ENCODE assay signal across 8 cellular contexts in the genomic region with DNA sequence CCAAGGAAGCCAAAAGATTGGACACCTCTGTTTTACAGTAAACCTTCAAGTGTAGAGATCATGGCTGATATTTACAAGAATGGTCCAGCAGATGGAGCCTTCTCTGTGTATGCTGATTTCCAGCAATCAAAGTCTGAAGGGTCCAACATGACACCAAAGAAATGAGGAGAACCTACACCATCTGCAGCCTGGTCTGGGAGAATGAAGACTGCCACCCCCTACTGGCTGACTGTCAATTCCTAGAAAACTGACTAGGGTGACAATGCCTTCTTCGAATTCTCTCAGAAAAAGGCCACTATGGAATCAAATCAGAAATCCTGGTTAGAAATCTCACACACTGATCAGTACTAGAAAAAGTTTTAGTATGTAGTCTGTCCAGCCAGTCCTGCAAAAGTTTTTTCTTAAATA.
A peak's percentile ranks its signal among the peaks of the same experiment; 100 is the strongest.
DNase-seq lines count a peak whose midpoint lies in the region; ATAC-seq, FAIRE-seq and TF ChIP-seq lines count a peak whose summit lies in the region.

No MANE protein-coding gene starts in this region.

- H3K27me3 Mint-ChIP-seq in activated CD8-positive, alpha-beta T cell treated with anti-CD3 and anti-CD28 coated beads, Interleukin-2, amount 10 ng/mL, durations not matched to agents 7 days and 5 days (ENCODE audit: low read depth): peaks cover 8% of the 10 kb centered on the region

- no peak overlapping the region for H3K4me2 ChIP-seq in A549
- H3K4me2 ChIP-seq in hepatocyte: no peak overlapping the region

- TF ChIP-seq RAD21 in A549 (conservative IDR thresholded peaks at IDR 0.05 in 1 of 2, IDR thresholded peaks at IDR 0.05 in 1 of 2): peak; percentile 66 to 74

- CTCF ChIA-PET in A549 (lab: Yijun Ruan, JAX): interaction anchor here (0.6 to 1.2 kb wide), 13 partner anchors 11 to 219 kb away, joined by 3 to 9 read pairs (median 3); no protein-coding TSS in a partner anchor
- CTCF ChIA-PET in activated CD8-positive, alpha-beta T cell treated with anti-CD3 and anti-CD28 coated beads, Interleukin-2, amount 10 ng/mL, durations not matched to agents 7 days and 5 days (lab: Charles Lee): interaction anchor here (0.7 to 1.5 kb wide), 2 partner anchors 18 to 202 kb away, joined by 3 read pairs; no protein-coding TSS in a partner anchor

- WGBS in A549 (ENCODE audit: missing lambda C conversion rate): 35% methylated on average over 1 of the region's 1 CpG
- 79% methylated on average over 1 of the region's 1 CpG for WGBS in hepatocyte (ENCODE audit: low lambda C conversion rate, missing lambda C conversion rate)
- 67 to 69% methylated on average over 1 of the region's 1 CpG for WGBS in thyroid gland, 2 donors

- FAIRE-seq in A549 (lab: Jason Lieb, UNC): no peak

- DNase-seq in A549 (ENCODE audit: low read depth in 1 of 2, low spot score in 1 of 2): peak; percentile 62 to 87
- peak; percentile 11 for DNase-seq in GM10266 (ENCODE audit: extremely low spot score)
- peak; percentile 69 for DNase-seq in NCI-H146 (lab: John Stamatoyannopoulos, UW)
- DNase-seq in activated CD8-positive, alpha-beta T cell treated with anti-CD3 and anti-CD28 coated beads, Interleukin-2, amount 10 ng/mL, durations not matched to agents 7 days and 5 days: peak; percentile 23
- peak; percentile 61 for DNase-seq in hepatocyte (ENCODE audit: low spot score)
- DNase-seq in thyroid gland: peak in 1 of 2 donors; percentile 10
- no peak for DNase-seq in T1000 (lab: John Stamatoyannopoulos, UW)

- H3K4me3 ChIP-seq in A549 (no peak overlapping the region), hepatocyte (no peak overlapping the region), thyroid gland (replicated peaks in 1 of 3) (no peak overlapping the region)

- no peaks in the 10 kb centered on the region for H3K9me3 Mint-ChIP-seq in activated CD8-positive, alpha-beta T cell treated with anti-CD3 and anti-CD28 coated beads, Interleukin-2, amount 10 ng/mL, durations not matched to agents 7 days and 5 days (ENCODE audit: insufficient read depth)

- H3K79me2 ChIP-seq in hepatocyte: peaks cover 62% of the 10 kb centered on the region

- no peaks in the 10 kb centered on the region for H3K36me3 ChIP-seq in hepatocyte (replicated peaks; ENCODE audit: insufficient read depth, low read depth)
- no peaks in the 10 kb centered on the region for H3K36me3 ChIP-seq in thyroid gland

- TF ChIP-seq EP300 in A549 (IDR thresholded peaks at IDR 0.05): no peak

- H2AFZ ChIP-seq in hepatocyte: no peak overlapping the region

- no peak overlapping the region for H3K27ac Mint-ChIP-seq in activated CD8-positive, alpha-beta T cell treated with anti-CD3 and anti-CD28 coated beads, Interleukin-2, amount 10 ng/mL, durations not matched to agents 7 days and 5 days

- TF ChIP-seq CTCF in A549 (IDR thresholded peaks at IDR 0.05) (peak; percentile 65), GM10266 (IDR thresholded peaks at IDR 0.05; ENCODE audit: control insufficient read depth, insufficient read depth, low read depth, missing control alignments) (no peak), hepatocyte (IDR thresholded peaks at IDR 0.05; ENCODE audit: poor library complexity) (peak; percentile 40), thyroid gland (IDR thresholded peaks at IDR 0.05) (peak in 4 of 6 experiments; percentile 19 to 43 (median 38))

- H4K20me1 ChIP-seq in hepatocyte (ENCODE audit: insufficient read depth, poor library complexity, severe bottlenecking): peaks cover 6% of the 10 kb centered on the region

- H3K4me1 ChIP-seq in A549: no peaks in the 10 kb centered on the region
- H3K4me1 ChIP-seq in hepatocyte (ENCODE audit: insufficient read depth): no peaks in the 10 kb centered on the region
- H3K4me1 ChIP-seq in thyroid gland: no peaks in the 10 kb centered on the region

- H3K4me1 Mint-ChIP-seq in activated CD8-positive, alpha-beta T cell treated with anti-CD3 and anti-CD28 coated beads, Interleukin-2, amount 10 ng/mL, durations not matched to agents 7 days and 5 days (ENCODE audit: low read depth): no peaks in the 10 kb centered on the region

- POLR2A ChIA-PET in A549 (lab: Yijun Ruan, JAX): no interaction called here
- POLR2A ChIA-PET in activated CD8-positive, alpha-beta T cell treated with anti-CD3 and anti-CD28 coated beads, Interleukin-2, amount 10 ng/mL, durations not matched to agents 7 days and 5 days (lab: Charles Lee): no interaction called here

- H3K27ac ChIP-seq in A549 (no peak overlapping the region), hepatocyte (no peak overlapping the region), thyroid gland (no peak overlapping the region)

- ATAC-seq in A549 (peak; percentile 93 to 98), GM18519 (IDR thresholded peaks at IDR 0.05; ENCODE audit: low FRiP score, unreplicated experiment) (no peak)
- ATAC-seq in activated CD8-positive, alpha-beta T cell treated with anti-CD3 and anti-CD28 coated beads, Interleukin-2, amount 10 ng/mL, durations not matched to agents 7 days and 5 days: no peak

- H3K27me3 ChIP-seq in hepatocyte: no peaks in the 10 kb centered on the region
- no peaks in the 10 kb centered on the region for H3K27me3 ChIP-seq in thyroid gland

- intact Hi-C loops in thyroid gland (cut with DNase I): no loop called here

- H3K4me3 Mint-ChIP-seq in activated CD8-positive, alpha-beta T cell treated with anti-CD3 and anti-CD28 coated beads, Interleukin-2, amount 10 ng/mL, durations not matched to agents 7 days and 5 days: no peak overlapping the region

- H3K9me3 ChIP-seq in A549: no peaks in the 10 kb centered on the region
- H3K9me3 ChIP-seq in hepatocyte (ENCODE audit: low read depth): no peaks in the 10 kb centered on the region
- no peaks in the 10 kb centered on the region for H3K9me3 ChIP-seq in thyroid gland

- TF ChIP-seq POLR2A in A549 (IDR thresholded peaks at IDR 0.05; ENCODE audit: low read length) (no peak), thyroid gland (IDR thresholded peaks at IDR 0.05) (no peak)

- H3K36me3 Mint-ChIP-seq in activated CD8-positive, alpha-beta T cell treated with anti-CD3 and anti-CD28 coated beads, Interleukin-2, amount 10 ng/mL, durations not matched to agents 7 days and 5 days (ENCODE audit: low read depth): no peaks in the 10 kb centered on the region

- H3K9me2 ChIP-seq in hepatocyte (replicated peaks; ENCODE audit: insufficient read depth): no peaks in the 10 kb centered on the region

TF ChIP-seq in A549, 52 proteins besides CTCF, POLR2A, EP300 and RAD21:
- TF ChIP-seq JUN (IDR thresholded peaks at IDR 0.05): no peak
- peak; percentile 73 for TF ChIP-seq SMC3 (IDR thresholded peaks at IDR 0.05)
- no peak for TF ChIP-seq PHF8 (IDR thresholded peaks at IDR 0.05; ENCODE audit: borderline replicate concordance, low read depth)

Comparison
In these comparisons a context has a peak if more than half of its experiments do, and no peak if none do; other contexts are left out.
1. ATAC-seq: peak in A549 (2 of 2); none in activated CD8-positive, alpha-beta T cell treated with anti-CD3 and anti-CD28 coated beads, Interleukin-2, amount 10 ng/mL, durations not matched to agents 7 days and 5 days (single experiment) and GM18519 (single experiment).